In genomic region chr1:246311461-246311860, GRCh38 we compare ENCODE assay signal across 35 cellular contexts.
"Had no signal": no experiment of that assay in that cellular context is flagged by ENCODE, and none has a peak within 500 bp of the region (broad histone marks: within the 10 kb centered on the region; RNA-seq: fewer than 3 reads in every experiment).

No MANE protein-coding gene starts in this region.

- H3K27me3 ChIP-seq: adrenal gland, body of pancreas, brain microvascular endothelial cell, breast epithelium had no signal

- H3K27me3 Mint-ChIP-seq: activated CD4-positive, alpha-beta memory T cell treated with anti-CD3 and anti-CD28 coated beads for 36 hours; activated CD4-positive, alpha-beta T cell treated with anti-CD3 and anti-CD28 coated beads for 36 hours; activated CD4-positive, alpha-beta T cell treated with anti-CD3 and anti-CD28 coated beads, Interleukin-2, amount 10 ng/mL, durations not matched to agents 7 days and 5 days; activated CD8-positive, alpha-beta T cell treated with anti-CD3 and anti-CD28 coated beads for 36 hours; activated naive CD8-positive, alpha-beta T cell treated with anti-CD3 and anti-CD28 coated beads for 36 hours; activated T-helper 17 cell treated with anti-CD3 and anti-CD28 coated beads, Interleukin-2, amount 50 U/mL, for 72 hours had no signal

- H3K4me1 ChIP-seq: adrenal gland, body of pancreas, breast epithelium had no signal

- H3K27ac Mint-ChIP-seq: activated CD4-positive, alpha-beta memory T cell treated with anti-CD3 and anti-CD28 coated beads for 36 hours; activated CD4-positive, alpha-beta T cell treated with anti-CD3 and anti-CD28 coated beads for 36 hours; activated CD4-positive, alpha-beta T cell treated with anti-CD3 and anti-CD28 coated beads, Interleukin-2, amount 10 ng/mL, durations not matched to agents 7 days and 5 days; activated CD8-positive, alpha-beta T cell treated with anti-CD3 and anti-CD28 coated beads for 36 hours; activated naive CD4-positive, alpha-beta T cell treated with anti-CD3 and anti-CD28 coated beads for 36 hours; activated naive CD8-positive, alpha-beta T cell treated with anti-CD3 and anti-CD28 coated beads for 36 hours; activated T-cell treated with anti-CD3 and anti-CD28 coated beads, Interleukin-2, amount 50 U/mL, for 72 hours; activated T-helper 1 cell treated with anti-CD3 and anti-CD28 coated beads, Interleukin-12 subunit alpha, Interleukin-12 subunit beta, Interleukin-2, Interleukin-4 antibody, amounts not matched to agents 30 ng/mL and 10 ng/mL and 1 ng/mL, durations not matched to agents 14 hours and 24 hours and 36 hours; activated T-helper 17 cell treated with anti-CD3 and anti-CD28 coated beads, Interleukin-2, amount 50 U/mL, for 72 hours; T-helper 1 cell treated with Interleukin-12 subunit alpha and Interleukin-12 subunit beta and Interleukin-4 antibody, amounts not matched to agents 30 μg/mL and 1 μg/mL, for 36 hours; T-helper 2 cell treated with Interferon-gamma antibody and Interleukin-4, amounts not matched to agents 5 μg/mL and 100 μg/mL, for 36 hours had no signal

- H3K9me3 Mint-ChIP-seq: activated CD4-positive, alpha-beta memory T cell treated with anti-CD3 and anti-CD28 coated beads for 36 hours; activated CD4-positive, alpha-beta T cell treated with anti-CD3 and anti-CD28 coated beads, Interleukin-2, amount 10 ng/mL, durations not matched to agents 7 days and 5 days; activated CD8-positive, alpha-beta T cell treated with anti-CD3 and anti-CD28 coated beads for 36 hours; activated naive CD4-positive, alpha-beta T cell treated with anti-CD3 and anti-CD28 coated beads for 36 hours; activated naive CD4-positive, alpha-beta T cell treated with anti-CD3 and anti-CD28 coated beads, Interleukin-2, amount 50 U/mL, for 72 hours; activated naive CD8-positive, alpha-beta T cell treated with anti-CD3 and anti-CD28 coated beads for 36 hours; activated T-cell treated with anti-CD3 and anti-CD28 coated beads, Interleukin-2, amount 50 U/mL, for 4 hours; activated T-cell treated with anti-CD3 and anti-CD28 coated beads, Interleukin-2, amount 50 U/mL, for 72 hours; activated T-helper 1 cell treated with anti-CD3 and anti-CD28 coated beads, Interleukin-12 subunit alpha, Interleukin-12 subunit beta, Interleukin-2, Interleukin-4 antibody, amounts not matched to agents 30 ng/mL and 10 ng/mL and 1 ng/mL, durations not matched to agents 14 hours and 24 hours and 36 hours; activated T-helper 17 cell treated with anti-CD3 and anti-CD28 coated beads, Interleukin-2, amount 50 U/mL, for 72 hours; T-helper 1 cell treated with Interleukin-12 subunit alpha and Interleukin-12 subunit beta and Interleukin-4 antibody, amounts not matched to agents 30 μg/mL and 1 μg/mL, for 36 hours; T-helper 2 cell treated with Interferon-gamma antibody and Interleukin-4, amounts not matched to agents 5 μg/mL and 100 μg/mL, for 36 hours had no signal

- ATAC-seq: activated CD4-positive, alpha-beta T cell treated with anti-CD3 and anti-CD28 coated beads for 36 hours; activated CD4-positive, CD25-positive, alpha-beta regulatory T cell treated with anti-CD3 and anti-CD28 coated beads, Interleukin-2, amount 50 U/mL, for 24 hours; activated CD8-positive, alpha-beta T cell treated with anti-CD3 and anti-CD28 coated beads for 36 hours; activated naive CD4-positive, alpha-beta T cell treated with anti-CD3 and anti-CD28 coated beads, Interleukin-2, amount 50 U/mL, for 72 hours; activated T-cell treated with anti-CD3 and anti-CD28 coated beads, Interleukin-2, amount 50 U/mL, for 4 hours; activated T-cell treated with anti-CD3 and anti-CD28 coated beads, Interleukin-2, amount 50 U/mL, for 72 hours; activated T-helper 17 cell treated with anti-CD3 and anti-CD28 coated beads, Interleukin-2, amount 50 U/mL, for 72 hours; body of pancreas had no signal

- H3K27ac ChIP-seq: adrenal gland, body of pancreas, brain microvascular endothelial cell, breast epithelium, VCaP had no signal

- H3K36me3 ChIP-seq: adrenal gland, brain microvascular endothelial cell, breast epithelium had no signal

- H3K4me3 Mint-ChIP-seq: activated CD4-positive, alpha-beta memory T cell treated with anti-CD3 and anti-CD28 coated beads for 36 hours; activated CD4-positive, alpha-beta T cell treated with anti-CD3 and anti-CD28 coated beads for 36 hours; activated CD4-positive, alpha-beta T cell treated with anti-CD3 and anti-CD28 coated beads, Interleukin-2, amount 10 ng/mL, durations not matched to agents 7 days and 5 days; activated CD8-positive, alpha-beta T cell treated with anti-CD3 and anti-CD28 coated beads for 36 hours; activated naive CD4-positive, alpha-beta T cell treated with anti-CD3 and anti-CD28 coated beads for 36 hours; activated naive CD8-positive, alpha-beta T cell treated with anti-CD3 and anti-CD28 coated beads for 36 hours; activated T-cell treated with anti-CD3 and anti-CD28 coated beads, Interleukin-2, amount 50 U/mL, for 4 hours; activated T-cell treated with anti-CD3 and anti-CD28 coated beads, Interleukin-2, amount 50 U/mL, for 72 hours; activated T-helper 1 cell treated with anti-CD3 and anti-CD28 coated beads, Interleukin-12 subunit alpha, Interleukin-12 subunit beta, Interleukin-2, Interleukin-4 antibody, amounts not matched to agents 30 ng/mL and 10 ng/mL and 1 ng/mL, durations not matched to agents 14 hours and 24 hours and 36 hours; activated T-helper 17 cell treated with anti-CD3 and anti-CD28 coated beads, Interleukin-2, amount 50 U/mL, for 72 hours; T-helper 1 cell treated with Interleukin-12 subunit alpha and Interleukin-12 subunit beta and Interleukin-4 antibody, amounts not matched to agents 30 μg/mL and 1 μg/mL, for 36 hours; T-helper 2 cell treated with Interferon-gamma antibody and Interleukin-4, amounts not matched to agents 5 μg/mL and 100 μg/mL, for 36 hours had no signal

- H3K4me3 ChIP-seq: adrenal gland, body of pancreas, breast epithelium had no signal

- DNase-seq: activated CD4-positive, alpha-beta memory T cell treated with anti-CD3 and anti-CD28 coated beads for 36 hours; activated CD4-positive, alpha-beta T cell treated with anti-CD3 and anti-CD28 coated beads for 1 hour; activated CD4-positive, alpha-beta T cell treated with anti-CD3 and anti-CD28 coated beads for 36 hours; activated CD4-positive, alpha-beta T cell treated with anti-CD3 and anti-CD28 coated beads for 48 hours; activated CD4-positive, alpha-beta T cell treated with anti-CD3 and anti-CD28 coated beads, Interleukin-2, amount 10 ng/mL, durations not matched to agents 7 days and 5 days; activated CD4-positive, CD25-positive, alpha-beta regulatory T cell; activated CD8-positive, alpha-beta memory T cell treated with anti-CD3 and anti-CD28 coated beads, Interleukin-2, amount 50 U/mL, for 4 hours; activated CD8-positive, alpha-beta T cell treated with anti-CD3 and anti-CD28 coated beads for 36 hours; activated effector memory CD4-positive, alpha-beta T cell treated with anti-CD3 and anti-CD28 coated beads, Interleukin-2, amount 50 U/mL, for 16 hours; activated gamma-delta T cell treated with Interleukin-2 at 50 U/mL for 16 hours; activated naive CD4-positive, alpha-beta T cell; activated naive CD4-positive, alpha-beta T cell treated with anti-CD3 and anti-CD28 coated beads for 36 hours; activated naive CD4-positive, alpha-beta T cell treated with anti-CD3 and anti-CD28 coated beads, Interleukin-2, amount 50 U/mL, for 16 hours; activated naive CD8-positive, alpha-beta T cell treated with anti-CD3 and anti-CD28 coated beads for 36 hours; activated T-cell treated with anti-CD3 and anti-CD28 coated beads for 4 hours; activated T-cell treated with anti-CD3 and anti-CD28 coated beads, Interleukin-2, amount 50 U/mL, for 1 hour; activated T-cell treated with anti-CD3 and anti-CD28 coated beads, Interleukin-2, amount 50 U/mL, for 4 hours; activated T-cell treated with anti-CD3 and anti-CD28 coated beads, Interleukin-2, amount 50 U/mL, for 72 hours; adrenal gland; amniotic stem cell; aorta; body of pancreas; brain microvascular endothelial cell; central memory CD4-positive, alpha-beta T cell; T-helper 2 cell; T-helper 9 cell had no signal

- H3K4me1 Mint-ChIP-seq: activated CD4-positive, alpha-beta T cell treated with anti-CD3 and anti-CD28 coated beads for 36 hours; activated CD4-positive, alpha-beta T cell treated with anti-CD3 and anti-CD28 coated beads, Interleukin-2, amount 10 ng/mL, durations not matched to agents 7 days and 5 days; activated T-helper 17 cell treated with anti-CD3 and anti-CD28 coated beads, Interleukin-2, amount 50 U/mL, for 72 hours had no signal

- FAIRE-seq: TTC549 had no signal

- H3K9me3 ChIP-seq: adrenal gland, body of pancreas, breast epithelium had no signal
